ENCODE assay signal across 1 cellular context in the genomic region with DNA sequence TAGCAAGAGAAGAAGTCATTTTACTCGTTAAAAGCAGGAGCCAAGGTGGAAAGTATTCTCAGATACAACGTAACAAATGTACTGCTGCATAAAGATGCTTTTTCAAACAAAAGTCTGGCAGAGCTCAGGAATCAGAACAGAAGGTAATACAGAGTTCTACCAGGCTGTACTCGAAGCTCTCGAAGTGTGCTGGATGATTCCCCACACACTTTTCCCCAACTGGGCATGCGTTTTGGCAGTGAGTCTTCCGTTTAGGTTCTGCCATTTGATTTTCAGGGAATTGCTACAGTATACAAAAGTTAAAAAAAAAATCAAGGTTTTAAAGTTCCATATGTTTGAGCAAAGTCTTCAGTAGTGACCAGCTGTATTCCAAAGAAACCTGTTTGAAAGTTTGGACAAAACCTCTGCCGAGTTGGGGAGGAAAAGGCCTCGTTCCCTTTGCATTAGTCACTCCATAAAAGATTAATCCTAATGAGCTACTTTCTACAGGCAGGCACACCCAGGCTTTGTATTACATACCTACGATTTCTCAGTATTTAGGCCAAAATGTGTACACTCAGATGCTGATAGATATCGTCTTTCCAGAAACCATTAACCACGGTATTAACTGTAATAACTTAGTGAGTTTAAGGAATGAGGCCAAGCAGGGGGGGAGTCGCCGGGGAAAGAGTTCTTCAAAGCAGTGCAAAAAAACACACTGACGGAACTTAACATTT.
TF ChIP-seq lines count a peak whose summit lies in the region.

No MANE protein-coding gene starts in this region.

TF ChIP-seq in H1, 55 proteins besides CTCF, POLR2A, EP300 and RAD21:
- TF ChIP-seq TBP (IDR thresholded peaks at IDR 0.05; ENCODE audit: low read depth, low read length), result no peak
- no peak for TF ChIP-seq MAFK (IDR thresholded peaks at IDR 0.05; ENCODE audit: low read depth, low read length)
- no peak for TF ChIP-seq TEAD4 (IDR thresholded peaks at IDR 0.05; ENCODE audit: low read depth, low read length)
- no peak for TF ChIP-seq RFX5 (IDR thresholded peaks at IDR 0.05; ENCODE audit: borderline replicate concordance, low read depth, low read length)
- TF ChIP-seq HDAC6 (IDR thresholded peaks at IDR 0.05; ENCODE audit: low read depth, low read length), result no peak
- no peak for TF ChIP-seq BACH1 (IDR thresholded peaks at IDR 0.05; ENCODE audit: low read length)
- TF ChIP-seq BRCA1 (IDR thresholded peaks at IDR 0.05; ENCODE audit: low read depth, low read length), result no peak
- TF ChIP-seq TAF7 (optimal IDR thresholded peaks at IDR 0.05; ENCODE audit: borderline replicate concordance, low read depth, low read length), result no peak
- no peak for TF ChIP-seq POLR2AphosphoS5 (IDR thresholded peaks at IDR 0.05; ENCODE audit: low read depth, low read length)
- TF ChIP-seq, protein P1, sequence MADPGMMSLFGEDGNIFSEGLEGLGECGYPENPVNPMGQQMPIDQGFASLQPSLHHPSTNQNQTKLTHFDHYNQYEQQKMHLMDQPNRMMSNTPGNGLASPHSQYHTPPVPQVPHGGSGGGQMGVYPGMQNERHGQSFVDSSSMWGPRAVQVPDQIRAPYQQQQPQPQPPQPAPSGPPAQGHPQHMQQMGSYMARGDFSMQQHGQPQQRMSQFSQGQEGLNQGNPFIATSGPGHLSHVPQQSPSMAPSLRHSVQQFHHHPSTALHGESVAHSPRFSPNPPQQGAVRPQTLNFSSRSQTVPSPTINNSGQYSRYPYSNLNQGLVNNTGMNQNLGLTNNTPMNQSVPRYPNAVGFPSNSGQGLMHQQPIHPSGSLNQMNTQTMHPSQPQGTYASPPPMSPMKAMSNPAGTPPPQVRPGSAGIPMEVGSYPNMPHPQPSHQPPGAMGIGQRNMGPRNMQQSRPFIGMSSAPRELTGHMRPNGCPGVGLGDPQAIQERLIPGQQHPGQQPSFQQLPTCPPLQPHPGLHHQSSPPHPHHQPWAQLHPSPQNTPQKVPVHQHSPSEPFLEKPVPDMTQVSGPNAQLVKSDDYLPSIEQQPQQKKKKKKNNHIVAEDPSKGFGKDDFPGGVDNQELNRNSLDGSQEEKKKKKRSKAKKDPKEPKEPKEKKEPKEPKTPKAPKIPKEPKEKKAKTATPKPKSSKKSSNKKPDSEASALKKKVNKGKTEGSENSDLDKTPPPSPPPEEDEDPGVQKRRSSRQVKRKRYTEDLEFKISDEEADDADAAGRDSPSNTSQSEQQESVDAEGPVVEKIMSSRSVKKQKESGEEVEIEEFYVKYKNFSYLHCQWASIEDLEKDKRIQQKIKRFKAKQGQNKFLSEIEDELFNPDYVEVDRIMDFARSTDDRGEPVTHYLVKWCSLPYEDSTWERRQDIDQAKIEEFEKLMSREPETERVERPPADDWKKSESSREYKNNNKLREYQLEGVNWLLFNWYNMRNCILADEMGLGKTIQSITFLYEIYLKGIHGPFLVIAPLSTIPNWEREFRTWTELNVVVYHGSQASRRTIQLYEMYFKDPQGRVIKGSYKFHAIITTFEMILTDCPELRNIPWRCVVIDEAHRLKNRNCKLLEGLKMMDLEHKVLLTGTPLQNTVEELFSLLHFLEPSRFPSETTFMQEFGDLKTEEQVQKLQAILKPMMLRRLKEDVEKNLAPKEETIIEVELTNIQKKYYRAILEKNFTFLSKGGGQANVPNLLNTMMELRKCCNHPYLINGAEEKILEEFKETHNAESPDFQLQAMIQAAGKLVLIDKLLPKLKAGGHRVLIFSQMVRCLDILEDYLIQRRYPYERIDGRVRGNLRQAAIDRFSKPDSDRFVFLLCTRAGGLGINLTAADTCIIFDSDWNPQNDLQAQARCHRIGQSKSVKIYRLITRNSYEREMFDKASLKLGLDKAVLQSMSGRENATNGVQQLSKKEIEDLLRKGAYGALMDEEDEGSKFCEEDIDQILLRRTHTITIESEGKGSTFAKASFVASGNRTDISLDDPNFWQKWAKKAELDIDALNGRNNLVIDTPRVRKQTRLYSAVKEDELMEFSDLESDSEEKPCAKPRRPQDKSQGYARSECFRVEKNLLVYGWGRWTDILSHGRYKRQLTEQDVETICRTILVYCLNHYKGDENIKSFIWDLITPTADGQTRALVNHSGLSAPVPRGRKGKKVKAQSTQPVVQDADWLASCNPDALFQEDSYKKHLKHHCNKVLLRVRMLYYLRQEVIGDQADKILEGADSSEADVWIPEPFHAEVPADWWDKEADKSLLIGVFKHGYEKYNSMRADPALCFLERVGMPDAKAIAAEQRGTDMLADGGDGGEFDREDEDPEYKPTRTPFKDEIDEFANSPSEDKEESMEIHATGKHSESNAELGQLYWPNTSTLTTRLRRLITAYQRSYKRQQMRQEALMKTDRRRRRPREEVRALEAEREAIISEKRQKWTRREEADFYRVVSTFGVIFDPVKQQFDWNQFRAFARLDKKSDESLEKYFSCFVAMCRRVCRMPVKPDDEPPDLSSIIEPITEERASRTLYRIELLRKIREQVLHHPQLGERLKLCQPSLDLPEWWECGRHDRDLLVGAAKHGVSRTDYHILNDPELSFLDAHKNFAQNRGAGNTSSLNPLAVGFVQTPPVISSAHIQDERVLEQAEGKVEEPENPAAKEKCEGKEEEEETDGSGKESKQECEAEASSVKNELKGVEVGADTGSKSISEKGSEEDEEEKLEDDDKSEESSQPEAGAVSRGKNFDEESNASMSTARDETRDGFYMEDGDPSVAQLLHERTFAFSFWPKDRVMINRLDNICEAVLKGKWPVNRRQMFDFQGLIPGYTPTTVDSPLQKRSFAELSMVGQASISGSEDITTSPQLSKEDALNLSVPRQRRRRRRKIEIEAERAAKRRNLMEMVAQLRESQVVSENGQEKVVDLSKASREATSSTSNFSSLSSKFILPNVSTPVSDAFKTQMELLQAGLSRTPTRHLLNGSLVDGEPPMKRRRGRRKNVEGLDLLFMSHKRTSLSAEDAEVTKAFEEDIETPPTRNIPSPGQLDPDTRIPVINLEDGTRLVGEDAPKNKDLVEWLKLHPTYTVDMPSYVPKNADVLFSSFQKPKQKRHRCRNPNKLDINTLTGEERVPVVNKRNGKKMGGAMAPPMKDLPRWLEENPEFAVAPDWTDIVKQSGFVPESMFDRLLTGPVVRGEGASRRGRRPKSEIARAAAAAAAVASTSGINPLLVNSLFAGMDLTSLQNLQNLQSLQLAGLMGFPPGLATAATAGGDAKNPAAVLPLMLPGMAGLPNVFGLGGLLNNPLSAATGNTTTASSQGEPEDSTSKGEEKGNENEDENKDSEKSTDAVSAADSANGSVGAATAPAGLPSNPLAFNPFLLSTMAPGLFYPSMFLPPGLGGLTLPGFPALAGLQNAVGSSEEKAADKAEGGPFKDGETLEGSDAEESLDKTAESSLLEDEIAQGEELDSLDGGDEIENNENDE (IDR thresholded peaks at IDR 0.05; ENCODE audit: insufficient replicate concordance, low read length), result no peak
- no peak for TF ChIP-seq EGR1 (IDR thresholded peaks at IDR 0.05; ENCODE audit: borderline replicate concordance, low read depth, low read length)
- no peak for TF ChIP-seq KDM1A (IDR thresholded peaks at IDR 0.05; ENCODE audit: borderline replicate concordance, low read length)
- TF ChIP-seq KDM5A (IDR thresholded peaks at IDR 0.05; ENCODE audit: low read length), result no peak
- no peak for TF ChIP-seq SRF (IDR thresholded peaks at IDR 0.05; ENCODE audit: low read depth, low read length)
- no peak for TF ChIP-seq ASH2L (IDR thresholded peaks at IDR 0.05; ENCODE audit: low read length)
- no peak for TF ChIP-seq SIN3A (conservative IDR thresholded peaks at IDR 0.05 in 1 of 2, IDR thresholded peaks at IDR 0.05 in 1 of 2; ENCODE audit: low read depth in 1 of 2, low read length in 2 of 2)
- TF ChIP-seq PHF8 (conservative IDR thresholded peaks at IDR 0.05; ENCODE audit: low read depth, low read length), result no peak
- TF ChIP-seq SIRT6 (IDR thresholded peaks at IDR 0.05; ENCODE audit: low read length), result no peak
- TF ChIP-seq TAF1 (IDR thresholded peaks at IDR 0.05; ENCODE audit: low read depth, low read length), result no peak
- TF ChIP-seq, protein P2, sequence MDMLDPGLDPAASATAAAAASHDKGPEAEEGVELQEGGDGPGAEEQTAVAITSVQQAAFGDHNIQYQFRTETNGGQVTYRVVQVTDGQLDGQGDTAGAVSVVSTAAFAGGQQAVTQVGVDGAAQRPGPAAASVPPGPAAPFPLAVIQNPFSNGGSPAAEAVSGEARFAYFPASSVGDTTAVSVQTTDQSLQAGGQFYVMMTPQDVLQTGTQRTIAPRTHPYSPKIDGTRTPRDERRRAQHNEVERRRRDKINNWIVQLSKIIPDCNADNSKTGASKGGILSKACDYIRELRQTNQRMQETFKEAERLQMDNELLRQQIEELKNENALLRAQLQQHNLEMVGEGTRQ (IDR thresholded peaks at IDR 0.05; ENCODE audit: low read length), result no peak
